Comparison of ENCODE assay signal across 8 cellular contexts in the genomic region with DNA sequence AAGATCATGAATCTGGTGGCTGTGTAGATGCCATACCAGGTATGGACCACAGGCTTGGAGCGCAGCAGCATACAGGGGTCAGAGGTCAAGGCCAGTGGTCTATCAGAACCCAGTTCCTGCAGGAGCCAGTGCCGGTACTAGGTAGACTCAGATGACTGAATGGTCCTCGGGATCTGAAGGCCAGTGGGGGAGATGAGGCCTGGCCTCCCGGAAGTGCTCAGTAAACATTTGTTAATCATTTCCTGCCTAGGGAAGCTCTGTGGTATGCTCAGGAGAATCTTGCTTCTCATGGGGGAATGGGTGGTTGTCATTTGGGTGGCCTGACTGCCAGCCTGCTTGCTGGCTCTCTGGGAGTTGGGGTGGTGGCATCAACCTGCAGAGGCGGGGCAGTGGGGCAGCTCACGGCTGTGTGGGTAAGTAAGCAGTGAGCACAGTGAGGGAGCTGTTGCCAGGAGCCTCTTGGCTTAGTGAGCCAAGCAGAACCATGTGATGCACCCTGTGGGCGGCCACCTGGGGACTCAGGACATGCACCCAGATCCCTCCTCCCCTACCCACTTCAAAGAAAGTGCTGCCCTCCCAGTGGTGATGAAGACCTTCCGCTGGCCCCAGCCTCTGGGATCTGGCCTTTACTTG. TPM values are rescaled to one million over a fixed set of nuclear protein-coding genes. Genes with fewer than 3 reads are reported as not detected.
DNase-seq lines count a peak whose midpoint lies in the region; ATAC-seq and TF ChIP-seq lines count a peak whose summit lies in the region.

No MANE protein-coding gene starts in this region.

- no peaks in the 10 kb centered on the region for H3K27me3 ChIP-seq in heart right ventricle
- H3K27me3 ChIP-seq in thymus (ENCODE audit: control insufficient read depth, insufficient read depth), result no peaks in the 10 kb centered on the region
- no peaks in the 10 kb centered on the region for H3K27me3 ChIP-seq in A673 (replicated peaks; ENCODE audit: insufficient read depth, low read depth, low read length, poor library complexity)
- no peaks in the 10 kb centered on the region for H3K27me3 ChIP-seq in MM.1S (replicated peaks; ENCODE audit: insufficient read depth, low read length)

- no peak for TF ChIP-seq CTCF in CD14-positive monocyte (IDR thresholded peaks at IDR 0.05)
- no peak for TF ChIP-seq CTCF in heart right ventricle (IDR thresholded peaks at IDR 0.05)
- TF ChIP-seq CTCF in A673 (conservative IDR thresholded peaks at IDR 0.05; ENCODE audit: low read depth, low read length), result no peak
- no peak for TF ChIP-seq CTCF in MM.1S (IDR thresholded peaks at IDR 0.05; ENCODE audit: low read length)

- peaks cover 0 to 100% (median 8%) of the 10 kb centered on the region in 9 donors for H3K4me1 ChIP-seq in heart right ventricle
- H3K4me1 ChIP-seq in thymus (ENCODE audit: control insufficient read depth, insufficient read depth, low read length), result peaks cover 5% of the 10 kb centered on the region
- peaks cover 16% of the 10 kb centered on the region for H3K4me1 ChIP-seq in A673 (ENCODE audit: insufficient read depth, low read length, poor library complexity, severe bottlenecking)
- H3K4me1 ChIP-seq in MM.1S (ENCODE audit: low read length), result no peaks in the 10 kb centered on the region; the same call in 1 of the 2 replicates

- DNase-seq in CD14-positive monocyte (ENCODE audit: low spot score) (peak; percentile 66), HuH-7 (ENCODE audit: low spot score) (peak; percentile 52), heart right ventricle (no peak), A673 (ENCODE audit: low spot score) (no peak), MM.1S (no peak)
- peak; percentile 75 for DNase-seq in activated CD4-positive, alpha-beta T cell treated with anti-CD3 and anti-CD28 coated beads for 48 hours

- peak overlapping the region; percentile 85 to 96 (median 90) for H3K27ac Mint-ChIP-seq in CD14-positive monocyte

- H3K9me3 ChIP-seq in heart right ventricle, result no peaks in the 10 kb centered on the region
- H3K9me3 ChIP-seq in thymus (ENCODE audit: control insufficient read depth), result no peaks in the 10 kb centered on the region
- H3K9me3 ChIP-seq in A673 (ENCODE audit: low read depth, low read length, poor library complexity, severe bottlenecking), result no peaks in the 10 kb centered on the region
- H3K9me3 ChIP-seq in MM.1S (replicated peaks; ENCODE audit: insufficient read depth, low read length), result no peaks in the 10 kb centered on the region

- POLR2A ChIA-PET in A673 (lab: Charles Lee; ENCODE audit: low non-redundant PET), result no interaction called here

- H2AFZ ChIP-seq in MM.1S (ENCODE audit: low read length), result no peak overlapping the region

- H3K27ac ChIP-seq in heart right ventricle, result peak overlapping the region in 2 of 10 donors; percentile 9 to 81
- peak overlapping the region; percentile 66 for H3K27ac ChIP-seq in thymus (ENCODE audit: low read depth)
- H3K27ac ChIP-seq in A673 (ENCODE audit: low read depth, low read length, poor library complexity, severe bottlenecking), result no peak overlapping the region
- H3K27ac ChIP-seq in MM.1S (ENCODE audit: low read length), result no peak overlapping the region

- H3K4me3 ChIP-seq in heart right ventricle (no peak overlapping the region), thymus (ENCODE audit: low read length) (no peak overlapping the region), A673 (ENCODE audit: low read depth, low read length, poor library complexity, severe bottlenecking) (no peak overlapping the region), MM.1S (ENCODE audit: low read length) (no peak overlapping the region)

- peaks cover 0 to 3% (median 0%) of the 10 kb centered on the region in 3 donors for H3K27me3 Mint-ChIP-seq in CD14-positive monocyte (ENCODE audit: low read depth in 3 of 3)

- BruUV-seq in A673 (replicated peaks; lab: Mats Ljungman, UMichigan), result no TSS peak

- H3K79me2 ChIP-seq in MM.1S (ENCODE audit: low read length), result no peaks in the 10 kb centered on the region

- H3K9me3 Mint-ChIP-seq in CD14-positive monocyte, result no peaks in the 10 kb centered on the region

- H4K20me1 ChIP-seq in MM.1S (ENCODE audit: insufficient read depth, low read length), result no peaks in the 10 kb centered on the region

- H3K36me3 ChIP-seq in heart right ventricle (no peaks in the 10 kb centered on the region), thymus (ENCODE audit: control insufficient read depth, insufficient read depth) (no peaks in the 10 kb centered on the region), A673 (ENCODE audit: insufficient read depth, low read length, poor library complexity, severe bottlenecking) (no peaks in the 10 kb centered on the region), MM.1S (replicated peaks; ENCODE audit: insufficient read depth, low read length) (no peaks in the 10 kb centered on the region)

- H3K9ac ChIP-seq in MM.1S (ENCODE audit: low read length), result no peak overlapping the region

- no peaks in the 10 kb centered on the region for H3K9me2 ChIP-seq in MM.1S (replicated peaks; ENCODE audit: insufficient read depth, low read length)

- CTCF ChIA-PET in A673 (lab: Charles Lee), result no interaction called here

- no peak overlapping the region for H3K4me2 ChIP-seq in MM.1S (ENCODE audit: low read depth, low read length)

- 76 to 87% methylated on average over 8 of the region's 8 CpGs for whole genome bisulfite sequencing in heart right ventricle, 2 donors
- 48% methylated on average over 8 of the region's 8 CpGs for WGBS in thymus

- H3K36me3 Mint-ChIP-seq in CD14-positive monocyte, result peaks cover 10 to 11% of the 10 kb centered on the region in 2 donors

- ATAC-seq in GM19467 (IDR thresholded peaks at IDR 0.05; ENCODE audit: unreplicated experiment) (peak; percentile 63), heart right ventricle (peak in 7 of 8 donors; percentile 23 to 77 (median 63))

- H3F3A ChIP-seq in MM.1S (ENCODE audit: insufficient read depth, low read length), result no peaks in the 10 kb centered on the region

- H3K4me1 Mint-ChIP-seq in CD14-positive monocyte, result peaks cover 92% of the 10 kb centered on the region

- H3K4me3 Mint-ChIP-seq in CD14-positive monocyte, result peak overlapping the region; percentile 45 to 80

- intact Hi-C loops in CD14-positive monocyte (cut with micrococcal nuclease), result loop anchor here in 1 of 2 donors (10.0 kb wide), 1 partner anchor 51 kb away; no protein-coding TSS in a partner anchor
- intact Hi-C loops in heart right ventricle (cut with DNase I), result loop anchor here in 1 of 10 donors (10.0 kb wide), 1 partner anchor 71 kb away; no protein-coding TSS in a partner anchor
- intact Hi-C loops in A673 (cut with micrococcal nuclease; ENCODE audit: unreplicated experiment), result no loop called here

RNA-seq across cellular contexts. Expression of a gene that starts 33.0 kb away (rescaled TPM):
- polyA plus RNA-seq in CD14-positive monocyte (10 to 100 TPM in 1 of 2 donors, 1 to 10 TPM in 1; 10.0 to 14.6 TPM), heart right ventricle (1 to 10 TPM in 1 of 2 donors, under 1 TPM in 1; 0.78 to 1.5 TPM), thymus (4.4 TPM)
- total RNA-seq in heart right ventricle (10 to 100 TPM in 2 of 10 donors, 1 to 10 TPM in 8; 5.6 to 22.9 (median 7.5) TPM), A673 (2021) (11.8 and 12.1 TPM in 2 replicates)

Comparison
In these comparisons a context has a peak if more than half of its experiments do, and no peak if none do; other contexts are left out.
1. DNase-seq: peak in CD14-positive monocyte (single experiment), HuH-7 (single experiment) and activated CD4-positive, alpha-beta T cell treated with anti-CD3 and anti-CD28 coated beads for 48 hours (single experiment); none in heart right ventricle (0 of 2), A673 (single experiment) and MM.1S (single experiment).